ENCODE assay signal across 10 cellular contexts in genomic region chr14:91108941-91109611, GRCh38. TPM values are rescaled to one million over a fixed set of nuclear protein-coding genes. Genes with fewer than 3 reads are reported as not detected.
DNase-seq lines count a peak whose midpoint lies in the region; ATAC-seq, FAIRE-seq and TF ChIP-seq lines count a peak whose summit lies in the region.
"Had no signal": no experiment of that assay in that cellular context is flagged by ENCODE, and none has a peak within 500 bp of the region (broad histone marks: within the 10 kb centered on the region; RNA-seq: fewer than 3 reads in every experiment).

No MANE protein-coding gene starts in this region.

- H4K20me1 ChIP-seq in OCI-LY1 (ENCODE audit: insufficient read depth, low read length) = no peaks in the 10 kb centered on the region

- H2AFZ ChIP-seq in OCI-LY1 (ENCODE audit: low read length) = 0 out of 2 replicates have a peak overlapping the region, but pooled peaks have one; percentile 34
- no peak overlapping the region for H2AFZ ChIP-seq in parathyroid adenoma

- TF ChIP-seq CTCF in OCI-LY1 (IDR thresholded peaks at IDR 0.05; ENCODE audit: low read length) (no peak), brain microvascular endothelial cell (IDR thresholded peaks at IDR 0.05; ENCODE audit: low read depth, low read length, missing control alignments) (no peak), parathyroid adenoma (IDR thresholded peaks at IDR 0.05) (no peak)

- H3K9ac ChIP-seq in OCI-LY1 (ENCODE audit: low read length) (no peak overlapping the region), parathyroid adenoma (no peak overlapping the region)

- H3K4me1 ChIP-seq in OCI-LY1 (ENCODE audit: insufficient read depth, low read length, severe bottlenecking) = peaks cover 26% of the 10 kb centered on the region
- H3K4me1 ChIP-seq in parathyroid adenoma = peaks cover 6% of the 10 kb centered on the region

- FAIRE-seq in urothelium cell line (lab: Jason Lieb, UNC) = no peak

- H3K27ac ChIP-seq in OCI-LY1 (ENCODE audit: low read depth, low read length, poor library complexity, severe bottlenecking) (no peak overlapping the region), brain microvascular endothelial cell (peak overlapping the region; percentile 37), parathyroid adenoma (peak overlapping the region; percentile 8)
- H3K27ac ChIP-seq: cardiac muscle cell had no signal

- in situ Hi-C loops in brain microvascular endothelial cell (cut with HindIII; ENCODE audit: low pct_ligation_motif_present, low sequenced_read_pairs) = no loop called here

- ATAC-seq in GM21619 (IDR thresholded peaks at IDR 0.05; ENCODE audit: unreplicated experiment) (no peak), HG02571 (IDR thresholded peaks at IDR 0.05; ENCODE audit: unreplicated experiment) (no peak)

- no peaks in the 10 kb centered on the region for H3F3A ChIP-seq in OCI-LY1 (ENCODE audit: insufficient read depth, low read length)

- H3K36me3 ChIP-seq in OCI-LY1 (ENCODE audit: insufficient read depth, low read length) (no peaks in the 10 kb centered on the region), brain microvascular endothelial cell (replicated peaks) (no peaks in the 10 kb centered on the region), parathyroid adenoma (ENCODE audit: control insufficient read depth, insufficient read depth, low read length) (no peaks in the 10 kb centered on the region)
- H3K36me3 ChIP-seq: cardiac muscle cell had no signal

- H3K4me3 ChIP-seq in OCI-LY1 (ENCODE audit: low read depth, low read length, poor library complexity, severe bottlenecking) (no peak overlapping the region), brain microvascular endothelial cell (ENCODE audit: low read depth, low read length) (no peak overlapping the region), parathyroid adenoma (ENCODE audit: low read depth, low read length) (no peak overlapping the region)
- H3K4me3 ChIP-seq: cardiac muscle cell had no signal

- no peaks in the 10 kb centered on the region for H3K27me3 ChIP-seq in OCI-LY1 (ENCODE audit: insufficient read depth, low read length)
- no peaks in the 10 kb centered on the region for H3K27me3 ChIP-seq in brain microvascular endothelial cell (replicated peaks)
- H3K27me3 ChIP-seq in parathyroid adenoma (ENCODE audit: control insufficient read depth, insufficient read depth, low read length) = no peaks in the 10 kb centered on the region
- H3K27me3 ChIP-seq: cardiac muscle cell had no signal

- H3K9me3 ChIP-seq in OCI-LY1 (ENCODE audit: low read length) (no peaks in the 10 kb centered on the region), parathyroid adenoma (ENCODE audit: control insufficient read depth, low read length) (no peaks in the 10 kb centered on the region)

- no peaks in the 10 kb centered on the region for H3K9me2 ChIP-seq in OCI-LY1 (ENCODE audit: low read depth, low read length)

- H3K79me2 ChIP-seq in OCI-LY1 (ENCODE audit: insufficient read depth, low read length) (no peaks in the 10 kb centered on the region), parathyroid adenoma (no peaks in the 10 kb centered on the region)

- peak; percentile 73 for DNase-seq in Daoy (ENCODE audit: low read depth)
- DNase-seq in brain microvascular endothelial cell = peak; percentile 73
- DNase-seq in urothelium cell line (ENCODE audit: low spot score) = no peak
- DNase-seq in amygdala (lab: John Stamatoyannopoulos, UW) = no peak
- DNase-seq: NCI-H2227 treated with DMSO at 0.1 percent for 48 hours had no signal

- H3K4me2 ChIP-seq in OCI-LY1 (ENCODE audit: low read length) (peak overlapping the region; percentile 4; the same call in 1 of the 2 replicates), parathyroid adenoma (ENCODE audit: low read length) (no peak overlapping the region)

RNA-seq across cellular contexts. Expression of gene DGLUCY, which starts 4.8 kb away (rescaled TPM):
- 16.9 and 28.8 TPM in 2 replicates for total RNA-seq in Daoy (2014; rRNA removed; shearing (Covaris generic))

RNA-seq across cellular contexts. Expression of gene RPS6KA5, which starts 48.6 kb away (rescaled TPM):
- total RNA-seq in Daoy (2014; rRNA removed; shearing (Covaris generic)) = 2.7 and 3.7 TPM in 2 replicates

Comparison
In these comparisons a context has a peak if more than half of its experiments do, and no peak if none do; other contexts are left out.
1. DNase-seq: peak in Daoy (single experiment) and brain microvascular endothelial cell (single experiment); none in urothelium cell line (single experiment) and amygdala (0 of 56).